1 cellular context compared by ENCODE assay signal in the genomic region with DNA sequence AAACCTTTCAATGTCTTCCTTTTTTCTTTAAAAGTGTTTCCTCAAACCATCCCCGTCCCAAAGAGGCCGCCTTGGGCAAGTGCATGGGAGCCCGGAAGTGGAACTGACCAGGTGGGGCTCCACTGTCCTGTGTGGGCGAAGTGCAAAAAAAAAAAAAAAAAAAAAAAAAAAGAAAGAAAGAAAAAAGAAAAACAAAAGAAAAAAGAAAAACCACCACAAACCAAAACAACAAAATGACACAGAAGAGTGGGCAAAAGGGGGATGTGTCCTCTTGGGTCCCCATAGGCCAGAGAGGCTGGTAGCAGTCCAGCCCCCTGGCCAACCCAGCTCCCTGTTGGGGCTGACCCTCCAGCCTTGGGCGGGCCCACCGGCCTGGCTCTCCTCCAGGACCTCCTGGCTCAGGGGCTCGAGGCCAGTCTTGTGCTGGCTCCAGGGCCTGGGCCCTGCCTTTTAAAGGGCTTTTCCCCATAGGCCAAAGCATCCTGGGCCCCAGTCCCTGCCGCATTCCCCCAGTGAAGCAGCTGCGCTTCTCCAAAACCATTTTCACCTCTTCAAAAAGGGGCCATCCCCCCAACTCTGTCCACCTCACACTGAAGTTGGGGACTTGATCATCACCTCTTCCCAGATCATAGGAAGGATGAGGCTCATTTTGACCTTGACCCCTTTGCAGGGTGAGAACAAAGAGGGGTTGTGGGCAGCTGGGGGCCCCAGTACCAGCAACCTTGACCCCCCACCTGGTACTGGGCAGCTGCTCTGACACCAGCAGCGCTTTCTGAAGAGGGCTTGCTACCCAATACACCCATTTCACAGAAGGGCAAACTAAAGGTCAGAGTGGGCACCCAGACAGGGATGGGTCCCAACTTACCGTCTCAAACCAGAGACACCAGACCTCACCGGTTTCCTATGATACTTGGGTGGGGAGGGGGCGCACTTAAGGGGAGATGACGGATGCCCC.
A peak's percentile ranks its signal among the peaks of the same experiment; 100 is the strongest.
TF ChIP-seq lines count a peak whose summit lies in the region.

No MANE protein-coding gene starts in this region.

TF ChIP-seq in GM23338, 12 proteins besides CTCF, POLR2A, EP300 and RAD21:
- no peak for TF ChIP-seq ZNF114 (CRISPR knock-in tag; IDR thresholded peaks at IDR 0.05)
- TF ChIP-seq EZH2phosphoT487 (IDR thresholded peaks at IDR 0.05; ENCODE audit: unreplicated experiment): no peak
- TF ChIP-seq, protein P1, sequence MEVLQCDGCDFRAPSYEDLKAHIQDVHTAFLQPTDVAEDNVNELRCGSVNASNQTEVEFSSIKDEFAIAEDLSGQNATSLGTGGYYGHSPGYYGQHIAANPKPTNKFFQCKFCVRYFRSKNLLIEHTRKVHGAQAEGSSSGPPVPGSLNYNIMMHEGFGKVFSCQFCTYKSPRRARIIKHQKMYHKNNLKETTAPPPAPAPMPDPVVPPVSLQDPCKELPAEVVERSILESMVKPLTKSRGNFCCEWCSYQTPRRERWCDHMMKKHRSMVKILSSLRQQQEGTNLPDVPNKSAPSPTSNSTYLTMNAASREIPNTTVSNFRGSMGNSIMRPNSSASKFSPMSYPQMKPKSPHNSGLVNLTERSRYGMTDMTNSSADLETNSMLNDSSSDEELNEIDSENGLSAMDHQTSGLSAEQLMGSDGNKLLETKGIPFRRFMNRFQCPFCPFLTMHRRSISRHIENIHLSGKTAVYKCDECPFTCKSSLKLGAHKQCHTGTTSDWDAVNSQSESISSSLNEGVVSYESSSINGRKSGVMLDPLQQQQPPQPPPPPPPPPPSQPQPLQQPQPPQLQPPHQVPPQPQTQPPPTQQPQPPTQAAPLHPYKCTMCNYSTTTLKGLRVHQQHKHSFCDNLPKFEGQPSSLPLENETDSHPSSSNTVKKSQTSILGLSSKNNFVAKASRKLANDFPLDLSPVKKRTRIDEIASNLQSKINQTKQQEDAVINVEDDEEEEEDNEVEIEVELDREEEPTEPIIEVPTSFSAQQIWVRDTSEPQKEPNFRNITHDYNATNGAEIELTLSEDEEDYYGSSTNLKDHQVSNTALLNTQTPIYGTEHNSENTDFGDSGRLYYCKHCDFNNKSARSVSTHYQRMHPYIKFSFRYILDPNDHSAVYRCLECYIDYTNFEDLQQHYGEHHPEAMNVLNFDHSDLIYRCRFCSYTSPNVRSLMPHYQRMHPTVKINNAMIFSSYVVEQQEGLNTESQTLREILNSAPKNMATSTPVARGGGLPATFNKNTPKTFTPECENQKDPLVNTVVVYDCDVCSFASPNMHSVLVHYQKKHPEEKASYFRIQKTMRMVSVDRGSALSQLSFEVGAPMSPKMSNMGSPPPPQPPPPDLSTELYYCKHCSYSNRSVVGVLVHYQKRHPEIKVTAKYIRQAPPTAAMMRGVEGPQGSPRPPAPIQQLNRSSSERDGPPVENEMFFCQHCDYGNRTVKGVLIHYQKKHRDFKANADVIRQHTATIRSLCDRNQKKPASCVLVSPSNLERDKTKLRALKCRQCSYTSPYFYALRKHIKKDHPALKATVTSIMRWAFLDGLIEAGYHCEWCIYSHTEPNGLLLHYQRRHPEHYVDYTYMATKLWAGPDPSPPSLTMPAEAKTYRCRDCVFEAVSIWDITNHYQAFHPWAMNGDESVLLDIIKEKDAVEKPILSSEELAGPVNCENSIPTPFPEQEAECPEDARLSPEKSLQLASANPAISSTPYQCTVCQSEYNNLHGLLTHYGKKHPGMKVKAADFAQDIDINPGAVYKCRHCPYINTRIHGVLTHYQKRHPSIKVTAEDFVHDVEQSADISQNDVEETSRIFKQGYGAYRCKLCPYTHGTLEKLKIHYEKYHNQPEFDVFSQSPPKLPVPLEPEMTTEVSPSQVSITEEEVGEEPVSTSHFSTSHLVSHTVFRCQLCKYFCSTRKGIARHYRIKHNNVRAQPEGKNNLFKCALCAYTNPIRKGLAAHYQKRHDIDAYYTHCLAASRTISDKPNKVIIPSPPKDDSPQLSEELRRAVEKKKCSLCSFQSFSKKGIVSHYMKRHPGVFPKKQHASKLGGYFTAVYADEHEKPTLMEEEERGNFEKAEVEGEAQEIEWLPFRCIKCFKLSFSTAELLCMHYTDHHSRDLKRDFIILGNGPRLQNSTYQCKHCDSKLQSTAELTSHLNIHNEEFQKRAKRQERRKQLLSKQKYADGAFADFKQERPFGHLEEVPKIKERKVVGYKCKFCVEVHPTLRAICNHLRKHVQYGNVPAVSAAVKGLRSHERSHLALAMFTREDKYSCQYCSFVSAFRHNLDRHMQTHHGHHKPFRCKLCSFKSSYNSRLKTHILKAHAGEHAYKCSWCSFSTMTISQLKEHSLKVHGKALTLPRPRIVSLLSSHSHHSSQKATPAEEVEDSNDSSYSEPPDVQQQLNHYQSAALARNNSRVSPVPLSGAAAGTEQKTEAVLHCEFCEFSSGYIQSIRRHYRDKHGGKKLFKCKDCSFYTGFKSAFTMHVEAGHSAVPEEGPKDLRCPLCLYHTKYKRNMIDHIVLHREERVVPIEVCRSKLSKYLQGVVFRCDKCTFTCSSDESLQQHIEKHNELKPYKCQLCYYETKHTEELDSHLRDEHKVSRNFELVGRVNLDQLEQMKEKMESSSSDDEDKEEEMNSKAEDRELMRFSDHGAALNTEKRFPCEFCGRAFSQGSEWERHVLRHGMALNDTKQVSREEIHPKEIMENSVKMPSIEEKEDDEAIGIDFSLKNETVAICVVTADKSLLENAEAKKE (CRISPR knock-in tag; IDR thresholded peaks at IDR 0.05): no peak
- TF ChIP-seq POLR2AphosphoS5 (IDR thresholded peaks at IDR 0.05; ENCODE audit: low read depth): peak; percentile 41; the same call in 1 of the 2 replicates
